8 cellular contexts compared by ENCODE assay signal in genomic region chr11:20880094-20880493, GRCh38.
"Had no signal": no experiment of that assay in that cellular context is flagged by ENCODE, and none has a peak within 500 bp of the region (broad histone marks: within the 10 kb centered on the region; RNA-seq: fewer than 3 reads in every experiment).

No MANE protein-coding gene starts in this region.

- H3K4me3 ChIP-seq: GM12878 had no signal

- DNase-seq: GDM1, GF-D8 had no signal

- FAIRE-seq: G401.6, GM12878, GM12891, GM12892, GM18507, GM19239 had no signal

- ATAC-seq: GM12878 had no signal
